Comparison of ENCODE assay signal across 7 cellular contexts in genomic region chr17:794876-795275, GRCh38. TPM values are rescaled to one million over a fixed set of nuclear protein-coding genes. Genes with fewer than 3 reads are reported as not detected.
DNase-seq lines count a peak whose midpoint lies in the region; ATAC-seq and TF ChIP-seq lines count a peak whose summit lies in the region.

No MANE protein-coding gene starts in this region.

- no peaks in the 10 kb centered on the region for H3K4me1 Mint-ChIP-seq in activated CD8-positive, alpha-beta T cell treated with anti-CD3 and anti-CD28 coated beads for 36 hours (ENCODE audit: low read depth)
- peaks cover 25% of the 10 kb centered on the region for H3K4me1 Mint-ChIP-seq in endothelial cell (ENCODE audit: unreplicated experiment)

- no peak overlapping the region for H2BK120ac ChIP-seq in mesenchymal stem cell (ENCODE audit: low read depth, low read length)

- intact Hi-C loops in activated CD8-positive, alpha-beta T cell treated with anti-CD3 and anti-CD28 coated beads for 36 hours (cut with micrococcal nuclease) = loop anchor here (5.0 kb wide), 1 partner anchor 182 kb away; the partner anchor contains the start of gene NXN

- WGBS in mesenchymal stem cell = 27% methylated on average over 18 of the region's 18 CpGs

- DNase-seq in NCI-H2171 treated with DMSO at 0.1 percent for 48 hours (lab: John Stamatoyannopoulos, UW) (peak; percentile 79), endothelial cell (ENCODE audit: low spot score) (peak; percentile 74), mesenchymal stem cell (peak; percentile 70)
- DNase-seq in activated CD8-positive, alpha-beta T cell treated with anti-CD3 and anti-CD28 coated beads for 36 hours = peak; percentile 59
- DNase-seq in stimulated activated CD8-positive, alpha-beta memory T cell treated with anti-CD3 and anti-CD28 coated beads, Interleukin-2, amount 100 ng/mL, for 48 hours (ENCODE audit: low read depth in 2 of 2) = peak; percentile 21 to 26

- no peak overlapping the region for H3K27ac ChIP-seq in mesenchymal stem cell (ENCODE audit: low read length, poor library complexity, severe bottlenecking)

- CTCF ChIA-PET in activated CD8-positive, alpha-beta T cell treated with anti-CD3 and anti-CD28 coated beads for 36 hours (lab: Charles Lee) = interaction anchor here (0.9 to 6.1 kb wide), 12 partner anchors 9 to 261 kb away, joined by 3 to 63 read pairs (median 4); partner anchors contain the start of genes GLOD4, MRM3, NXN and TIMM22

- H3K36me3 Mint-ChIP-seq in activated CD8-positive, alpha-beta T cell treated with anti-CD3 and anti-CD28 coated beads for 36 hours (ENCODE audit: low read depth) = peaks cover 17% of the 10 kb centered on the region
- peaks cover 25% of the 10 kb centered on the region for H3K36me3 Mint-ChIP-seq in endothelial cell (ENCODE audit: low read depth, unreplicated experiment)

- no peak overlapping the region for H3K4me3 ChIP-seq in GM12875 (ENCODE audit: low read depth, low read length)
- H3K4me3 ChIP-seq in mesenchymal stem cell (ENCODE audit: insufficient read depth in 1 of 2, low read depth in 1 of 2, low read length in 2 of 2) = peak overlapping the region in 1 of 2 experiments; percentile 65

- no peak overlapping the region for H2BK5ac ChIP-seq in mesenchymal stem cell (ENCODE audit: low read depth, low read length, poor library complexity, severe bottlenecking)

- no peak overlapping the region for H3K27ac Mint-ChIP-seq in activated CD8-positive, alpha-beta T cell treated with anti-CD3 and anti-CD28 coated beads for 36 hours
- H3K27ac Mint-ChIP-seq in endothelial cell (ENCODE audit: unreplicated experiment) = peak overlapping the region; percentile 89

- no peak overlapping the region for H3K4me3 Mint-ChIP-seq in activated CD8-positive, alpha-beta T cell treated with anti-CD3 and anti-CD28 coated beads for 36 hours
- H3K4me3 Mint-ChIP-seq in endothelial cell (ENCODE audit: unreplicated experiment) = peak overlapping the region; percentile 1

- H2BK15ac ChIP-seq in mesenchymal stem cell (ENCODE audit: low read depth, poor library complexity, severe bottlenecking) = no peak overlapping the region

- peaks cover 12% of the 10 kb centered on the region for H3K4me1 ChIP-seq in mesenchymal stem cell (ENCODE audit: control insufficient read depth, insufficient read depth, low read depth, low read length)

- H3K23ac ChIP-seq in mesenchymal stem cell (ENCODE audit: low read length in 2 of 2) = no peak overlapping the region

- peaks cover 25 to 67% of the 10 kb centered on the region in 2 experiments for H3K36me3 ChIP-seq in mesenchymal stem cell (ENCODE audit: control insufficient read depth in 1 of 2, insufficient read depth in 2 of 2, low read depth in 1 of 2, low read length in 2 of 2)

- H2BK12ac ChIP-seq in mesenchymal stem cell (ENCODE audit: low read length in 2 of 2) = no peak overlapping the region

- no peak overlapping the region for H2AK5ac ChIP-seq in mesenchymal stem cell (ENCODE audit: low read length, severe bottlenecking)

- POLR2A ChIA-PET in activated CD8-positive, alpha-beta T cell treated with anti-CD3 and anti-CD28 coated beads for 36 hours (lab: Charles Lee) = interaction anchor here (1.4 kb wide), 1 partner anchor 13 kb away, joined by 3 read pairs; the partner anchor contains the start of genes GLOD4 and MRM3

- no peak overlapping the region for H3K14ac ChIP-seq in mesenchymal stem cell (ENCODE audit: low read length in 2 of 2)

- no peaks in the 10 kb centered on the region for H3K27me3 Mint-ChIP-seq in activated CD8-positive, alpha-beta T cell treated with anti-CD3 and anti-CD28 coated beads for 36 hours
- peaks cover 9% of the 10 kb centered on the region for H3K27me3 Mint-ChIP-seq in endothelial cell (ENCODE audit: unreplicated experiment)

- H3K18ac ChIP-seq in mesenchymal stem cell (ENCODE audit: low read depth in 1 of 2, low read length in 2 of 2) = no peak overlapping the region

- no peaks in the 10 kb centered on the region for H3K9me3 Mint-ChIP-seq in activated CD8-positive, alpha-beta T cell treated with anti-CD3 and anti-CD28 coated beads for 36 hours
- no peaks in the 10 kb centered on the region for H3K9me3 Mint-ChIP-seq in endothelial cell (ENCODE audit: unreplicated experiment)

- no peak overlapping the region for H4K91ac ChIP-seq in mesenchymal stem cell (ENCODE audit: low read length)

- peak overlapping the region; percentile 73 for H3K9ac ChIP-seq in mesenchymal stem cell (ENCODE audit: low read length)

- TF ChIP-seq CTCF in GM12875 (IDR thresholded peaks at IDR 0.05; ENCODE audit: borderline replicate concordance, insufficient read depth, low read depth, low read length) (peak; percentile 63; the same call in 1 of the 2 replicates), endothelial cell (IDR thresholded peaks at IDR 0.05; ENCODE audit: unreplicated experiment) (peak; percentile 73)
- TF ChIP-seq CTCF in activated CD8-positive, alpha-beta T cell treated with anti-CD3 and anti-CD28 coated beads for 36 hours (IDR thresholded peaks at IDR 0.05) = peak; percentile 84

- no peaks in the 10 kb centered on the region for H3K27me3 ChIP-seq in mesenchymal stem cell (ENCODE audit: control insufficient read depth in 1 of 2, insufficient read depth in 1 of 2, low read length in 2 of 2)

- peak; percentile 88 for ATAC-seq in activated CD8-positive, alpha-beta T cell treated with anti-CD3 and anti-CD28 coated beads for 36 hours
- no peak for ATAC-seq in HG02884 (IDR thresholded peaks at IDR 0.05; ENCODE audit: unreplicated experiment)

- H3K79me1 ChIP-seq in mesenchymal stem cell (replicated peaks; ENCODE audit: low read length, poor library complexity, severe bottlenecking) = peaks cover 8% of the 10 kb centered on the region

- no peak overlapping the region for H3K4ac ChIP-seq in mesenchymal stem cell (ENCODE audit: low read depth in 1 of 2, low read length in 2 of 2)

- no peak overlapping the region for H4K8ac ChIP-seq in mesenchymal stem cell (ENCODE audit: low read length)

- no peak overlapping the region for H2AFZ ChIP-seq in mesenchymal stem cell (ENCODE audit: low read depth, low read length)

- H3K9me3 ChIP-seq in mesenchymal stem cell (ENCODE audit: control insufficient read depth, low read length) = no peaks in the 10 kb centered on the region

- H3K4me2 ChIP-seq in mesenchymal stem cell (ENCODE audit: low read length, poor library complexity, severe bottlenecking) = no peak overlapping the region

RNA-seq across cellular contexts. Expression of gene MRM3, which starts 12.7 kb away (rescaled TPM):
- 10 to 100 TPM; 35.5 to 36.2 TPM for total RNA-seq in activated CD8-positive, alpha-beta T cell treated with anti-CD3 and anti-CD28 coated beads for 36 hours
- 15.9 TPM for total RNA-seq in endothelial cell (ENCODE audit: unreplicated experiment)
- polyA plus RNA-seq in mesenchymal stem cell (2013, experiment 1 of 2) = 6.9 TPM
- polyA plus RNA-seq in mesenchymal stem cell (2013, experiment 2 of 2) = 6.6 TPM

RNA-seq across cellular contexts. Expression of gene GLOD4, which starts 12.8 kb away (rescaled TPM):
- total RNA-seq in activated CD8-positive, alpha-beta T cell treated with anti-CD3 and anti-CD28 coated beads for 36 hours = 10 to 100 TPM; 47.3 to 55.2 TPM
- total RNA-seq in endothelial cell (ENCODE audit: unreplicated experiment) = 93.9 TPM
- polyA plus RNA-seq in mesenchymal stem cell (2013, experiment 1 of 2) = 35.2 TPM
- 34.5 TPM for polyA plus RNA-seq in mesenchymal stem cell (2013, experiment 2 of 2)

RNA-seq across cellular contexts. Expression of gene GEMIN4, which starts 42.8 kb away (rescaled TPM):
- 10 to 100 TPM; 52.8 to 55.8 TPM for total RNA-seq in activated CD8-positive, alpha-beta T cell treated with anti-CD3 and anti-CD28 coated beads for 36 hours
- total RNA-seq in endothelial cell (ENCODE audit: unreplicated experiment) = 17.7 TPM
- polyA plus RNA-seq in mesenchymal stem cell (2013, experiment 1 of 2) = 6.4 TPM
- polyA plus RNA-seq in mesenchymal stem cell (2013, experiment 2 of 2) = 6.6 TPM

Comparison
In these comparisons a context has a peak if more than half of its experiments do, and no peak if none do; other contexts are left out.
1. DNase-seq: peak in every context shown above with its lines; median percentile 79 in NCI-H2171 treated with DMSO at 0.1 percent for 48 hours; 74 in endothelial cell; 70 in mesenchymal stem cell; 59 in activated CD8-positive, alpha-beta T cell treated with anti-CD3 and anti-CD28 coated beads for 36 hours; 24 in stimulated activated CD8-positive, alpha-beta memory T cell treated with anti-CD3 and anti-CD28 coated beads, Interleukin-2, amount 100 ng/mL, for 48 hours.